ENCODE assay signal across 11 cellular contexts in the genomic region with DNA sequence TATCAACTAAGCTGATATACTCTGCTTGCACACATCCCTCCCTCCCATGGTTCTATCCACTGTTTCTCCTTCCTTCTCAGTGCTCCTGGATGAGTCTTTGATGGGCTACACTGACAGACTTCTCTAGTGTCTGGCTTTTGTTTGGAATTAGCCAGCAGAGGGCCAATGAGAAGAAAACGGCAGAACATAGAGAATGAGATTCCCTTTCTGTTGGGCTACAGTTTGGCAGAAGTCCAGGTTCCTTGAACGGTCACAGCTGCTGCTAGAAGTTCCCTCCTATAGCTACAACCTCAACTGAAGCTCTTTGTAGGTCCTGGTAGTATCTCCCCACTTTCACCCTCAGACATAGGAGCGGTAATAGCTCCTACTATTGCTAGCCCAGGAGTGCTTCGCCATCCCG.
DNase-seq lines count a peak whose midpoint lies in the region; ATAC-seq and TF ChIP-seq lines count a peak whose summit lies in the region.
"Had no signal": no experiment of that assay in that cellular context is flagged by ENCODE, and none has a peak within 500 bp of the region (broad histone marks: within the 10 kb centered on the region; RNA-seq: fewer than 3 reads in every experiment).

No MANE protein-coding gene starts in this region.

- H2AK5ac ChIP-seq in IMR-90 (ENCODE audit: low read depth, low read length): no peak overlapping the region

- H3K9me1 ChIP-seq in IMR-90 (ENCODE audit: insufficient read depth, low read length): no peaks in the 10 kb centered on the region

- ATAC-seq in IMR-90 (ENCODE audit: low read depth) (peak; percentile 40; the same call in 1 of the 2 replicates), GM19397 (IDR thresholded peaks at IDR 0.05; ENCODE audit: unreplicated experiment) (no peak), HG03097 (IDR thresholded peaks at IDR 0.05; ENCODE audit: low FRiP score, unreplicated experiment) (no peak)
- ATAC-seq: stimulated activated naive CD8-positive, alpha-beta T cell treated with anti-CD3 and anti-CD28 coated beads, Interleukin-15, Interleukin-2, amounts not matched to agents 100 U/mL and 50 U/mL, for 24 hours had no signal

- H3K27me3 ChIP-seq in IMR-90 (ENCODE audit: control insufficient read depth, insufficient read depth, low read length) (no peaks in the 10 kb centered on the region), MG63 (no peaks in the 10 kb centered on the region)

- in situ Hi-C loops in IMR-90 (cut with MboI; ENCODE audit: low sequenced_read_pairs): no loop called here

- no peak overlapping the region for H2AFZ ChIP-seq in IMR-90 (replicated peaks; ENCODE audit: low read length, poor library complexity)

- H3K9me3 ChIP-seq in IMR-90 (ENCODE audit: control insufficient read depth, insufficient read depth, low read length) (no peaks in the 10 kb centered on the region), MG63 (no peaks in the 10 kb centered on the region)

- TF ChIP-seq POLR2A in IMR-90 (IDR thresholded peaks at IDR 0.05; ENCODE audit: low read depth, low read length): no peak

- no peaks in the 10 kb centered on the region for H3K79me1 ChIP-seq in IMR-90 (ENCODE audit: low read depth in 1 of 2, low read length in 2 of 2)

- H3K4me3 ChIP-seq in AG04449 (ENCODE audit: low read depth, low read length) (no peak overlapping the region), IMR-90 (ENCODE audit: insufficient read depth, low read depth, low read length) (no peak overlapping the region), MG63 (no peak overlapping the region)

- intact Hi-C loops in IMR-90 (cut with micrococcal nuclease): no loop called here

- H3K4me1 ChIP-seq in IMR-90 (ENCODE audit: control insufficient read depth, insufficient read depth, low read length): peaks cover 2% of the 10 kb centered on the region; the same call in 1 of the 2 replicates

- CTCF ChIA-PET in AG04449 (lab: Yijun Ruan, JAX) (interaction anchor here (0.6 to 1.1 kb wide), 3 partner anchors 9 to 425 kb away, joined by 3 to 4 read pairs (median 3); no protein-coding TSS in a partner anchor), IMR-90 (lab: Yijun Ruan, JAX) (interaction anchor here (0.6 to 0.7 kb wide), 2 partner anchors 11 to 586 kb away, joined by 3 read pairs; no protein-coding TSS in a partner anchor)

- no peak overlapping the region for H2BK20ac ChIP-seq in IMR-90 (ENCODE audit: low read depth, low read length)

- TF ChIP-seq CTCF in AG04449 (IDR thresholded peaks at IDR 0.05; ENCODE audit: insufficient read depth, low read length, missing control alignments): peak; percentile 17
- no peak for TF ChIP-seq CTCF in IMR-90 (conservative IDR thresholded peaks at IDR 0.05; ENCODE audit: low read depth, low read length)

- 20% methylated on average over 1 of the region's 5 CpGs; no CpG with 5 or more reads in 1 of the 2 experiments for WGBS in IMR-90 (ENCODE audit: extremely low coverage in 2 of 2, insufficient read length in 1 of 2), 2 experiments

- H3K14ac ChIP-seq in IMR-90 (replicated peaks; ENCODE audit: low read depth, low read length): no peak overlapping the region

- H2BK120ac ChIP-seq in IMR-90 (ENCODE audit: low read depth, low read length): no peak overlapping the region

- H2BK5ac ChIP-seq in IMR-90 (ENCODE audit: low read depth, low read length, poor library complexity, severe bottlenecking): no peak overlapping the region

- H4K5ac ChIP-seq in IMR-90 (ENCODE audit: low read depth, low read length): no peak overlapping the region

- H4K91ac ChIP-seq in IMR-90 (ENCODE audit: insufficient read depth, low read depth, low read length): no peak overlapping the region

- H3K56ac ChIP-seq in IMR-90 (ENCODE audit: extremely low read depth, insufficient read depth, low read length): no peak overlapping the region

- no peak overlapping the region for H3K4ac ChIP-seq in IMR-90 (ENCODE audit: low read depth, low read length)

- H2AK9ac ChIP-seq in IMR-90 (replicated peaks; ENCODE audit: low read depth, low read length, poor library complexity): peak overlapping the region; percentile 52

- POLR2A ChIA-PET in AG04449 (lab: Yijun Ruan, JAX) (no interaction called here), IMR-90 (lab: Charles Lee; ENCODE audit: unreplicated experiment) (no interaction called here)

- H3K9ac ChIP-seq in IMR-90 (ENCODE audit: low read depth, low read length): no peak overlapping the region

- no peak overlapping the region for H3K4me2 ChIP-seq in IMR-90 (ENCODE audit: low read depth, low read length)

- DNase-seq in AG04449 (ENCODE audit: low read depth, low spot score) (no peak), IMR-90 (peak; percentile 64), SHP77 (lab: John Stamatoyannopoulos, UW) (peak; percentile 94 to 96), glomerular visceral epithelial cell (ENCODE audit: extremely low spot score) (peak; percentile 2), MG63 (no peak)
- DNase-seq in activated CD4-positive, alpha-beta T cell treated with anti-CD3 and anti-CD28 coated beads for 1 hour: no peak
- DNase-seq: occipital lobe; stimulated activated naive CD8-positive, alpha-beta T cell treated with anti-CD3 and anti-CD28 coated beads, Interleukin-15, Interleukin-2, amounts not matched to agents 100 U/mL and 50 U/mL, for 24 hours had no signal

- no peak overlapping the region; a peak in 1 of 4 replicates for H4K8ac ChIP-seq in IMR-90 (ENCODE audit: low read depth in 2 of 2, low read length in 2 of 2)

- no peaks in the 10 kb centered on the region for H4K20me1 ChIP-seq in IMR-90 (ENCODE audit: insufficient read depth, low read length)

- H2BK15ac ChIP-seq in IMR-90 (ENCODE audit: low read depth, low read length): no peak overlapping the region

- BruUV-seq in IMR-90 (replicated peaks; lab: Mats Ljungman, UMichigan): no TSS peak

- no peak overlapping the region for H3K18ac ChIP-seq in IMR-90 (ENCODE audit: low read depth, low read length)

- H3K36me3 ChIP-seq in IMR-90 (ENCODE audit: control insufficient read depth, insufficient read depth, low read length) (no peaks in the 10 kb centered on the region), MG63 (no peaks in the 10 kb centered on the region)

- dilution Hi-C loops in IMR-90 (cut with HindIII; ENCODE audit: low sequenced_read_pairs, unreplicated experiment): no loop called here

- H3K27ac ChIP-seq in IMR-90 (ENCODE audit: insufficient read depth, low read length): no peak overlapping the region
- H3K27ac ChIP-seq: C4-2B had no signal

- H3K23ac ChIP-seq in IMR-90 (ENCODE audit: low read depth, low read length): no peak overlapping the region

- no peak for TF ChIP-seq RAD21 in IMR-90 (IDR thresholded peaks at IDR 0.05; ENCODE audit: low read length)

TF ChIP-seq in IMR-90, 13 proteins besides CTCF, POLR2A, EP300 and RAD21:
- TF ChIP-seq RCOR1 (IDR thresholded peaks at IDR 0.05; ENCODE audit: insufficient replicate concordance, low read length) (no peak), SMC3 (IDR thresholded peaks at IDR 0.05; ENCODE audit: low read depth, low read length) (no peak)
- TF ChIP-seq, protein P1, sequence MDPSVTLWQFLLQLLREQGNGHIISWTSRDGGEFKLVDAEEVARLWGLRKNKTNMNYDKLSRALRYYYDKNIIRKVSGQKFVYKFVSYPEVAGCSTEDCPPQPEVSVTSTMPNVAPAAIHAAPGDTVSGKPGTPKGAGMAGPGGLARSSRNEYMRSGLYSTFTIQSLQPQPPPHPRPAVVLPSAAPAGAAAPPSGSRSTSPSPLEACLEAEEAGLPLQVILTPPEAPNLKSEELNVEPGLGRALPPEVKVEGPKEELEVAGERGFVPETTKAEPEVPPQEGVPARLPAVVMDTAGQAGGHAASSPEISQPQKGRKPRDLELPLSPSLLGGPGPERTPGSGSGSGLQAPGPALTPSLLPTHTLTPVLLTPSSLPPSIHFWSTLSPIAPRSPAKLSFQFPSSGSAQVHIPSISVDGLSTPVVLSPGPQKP (IDR thresholded peaks at IDR 0.05; ENCODE audit: borderline replicate concordance, low read depth, low read length): no peak

Comparison
In these comparisons a context has a peak if more than half of its experiments do, and no peak if none do; other contexts are left out.
1. DNase-seq: peak in IMR-90 (single experiment), SHP77 (2 of 2) and glomerular visceral epithelial cell (single experiment); none in AG04449 (single experiment), MG63 (single experiment) and activated CD4-positive, alpha-beta T cell treated with anti-CD3 and anti-CD28 coated beads for 1 hour (single experiment).